10 cellular contexts compared by ENCODE assay signal in genomic region chr12:11761869-11762567, GRCh38.
A peak's percentile ranks its signal among the peaks of the same experiment; 100 is the strongest.
DNase-seq lines count a peak whose midpoint lies in the region; ATAC-seq, FAIRE-seq and TF ChIP-seq lines count a peak whose summit lies in the region.
"Had no signal": no experiment of that assay in that cellular context is flagged by ENCODE, and none has a peak within 500 bp of the region (broad histone marks: within the 10 kb centered on the region; RNA-seq: fewer than 3 reads in every experiment).

No MANE protein-coding gene starts in this region.

- no peak overlapping the region for H3K4me3 Mint-ChIP-seq in Caco-2 (ENCODE audit: unreplicated experiment)
- H3K4me3 Mint-ChIP-seq: activated naive CD4-positive, alpha-beta T cell treated with anti-CD3 and anti-CD28 coated beads, Interleukin-2, amount 50 U/mL, for 24 hours had no signal

- H4K5ac ChIP-seq in H1 (ENCODE audit: insufficient read length, low read depth, low read length) = no peak overlapping the region

- no peaks in the 10 kb centered on the region for H3K9me3 Mint-ChIP-seq in Caco-2 (ENCODE audit: unreplicated experiment)
- H3K9me3 Mint-ChIP-seq: activated naive CD4-positive, alpha-beta T cell treated with anti-CD3 and anti-CD28 coated beads, Interleukin-2, amount 50 U/mL, for 24 hours had no signal

- 81% methylated on average over 8 of the region's 8 CpGs; no CpG with 5 or more reads in 1 of the 2 experiments for WGBS in H1 (ENCODE audit: extremely low coverage in 1 of 2, insufficient coverage in 1 of 2, insufficient read length in 1 of 2, insufficient replicate concordance in 2 of 2, low coverage in 1 of 2, low lambda C conversion rate in 2 of 2, missing lambda C conversion rate in 1 of 2), 2 experiments

- H3K23ac ChIP-seq in H1 (ENCODE audit: insufficient read length) = no peak overlapping the region

- no peak overlapping the region for H2BK12ac ChIP-seq in H1 (ENCODE audit: low read depth, low read length)

- H2BK120ac ChIP-seq in H1 (replicated peaks; ENCODE audit: low read depth, low read length) = no peak overlapping the region

- DNase-seq in H1 (ENCODE audit: low read depth in 1 of 2, low spot score in 2 of 2) (no peak), Caco-2 (no peak), SIG-M5 treated with dmso at 0.1 percent for 504 hours (lab: John Stamatoyannopoulos, UW; ENCODE audit: unreplicated experiment) (no peak)
- DNase-seq in stimulated activated CD4-positive, alpha-beta T cell treated with anti-CD3 and anti-CD28 coated beads, Interleukin-2, amount 100 ng/mL, for 24 hours = no peak
- no peak for DNase-seq in activated naive CD4-positive, alpha-beta T cell (lab: John Stamatoyannopoulos, UW)
- DNase-seq: NCI-H510A treated with DMSO at 0.1 percent for 48 hours had no signal

- no peak for TF ChIP-seq EP300 in H1 (IDR thresholded peaks at IDR 0.05; ENCODE audit: borderline replicate concordance in 1 of 2, low read depth in 2 of 2, low read length in 2 of 2)

- ATAC-seq in GM19395 (IDR thresholded peaks at IDR 0.05; ENCODE audit: unreplicated experiment) = peak; percentile 47
- peak; percentile 35 for ATAC-seq in HG03097 (IDR thresholded peaks at IDR 0.05; ENCODE audit: low FRiP score, unreplicated experiment)

- H4K91ac ChIP-seq in H1 (replicated peaks; ENCODE audit: insufficient read length, low read length) = peak overlapping the region; percentile 12

- no peak overlapping the region for H2BK20ac ChIP-seq in H1 (ENCODE audit: low read length)

- no peaks in the 10 kb centered on the region for H3K9me3 ChIP-seq in DOHH2 (ENCODE audit: control insufficient read depth, insufficient read depth, low read length)
- no peaks in the 10 kb centered on the region for H3K9me3 ChIP-seq in H1 (ENCODE audit: insufficient read depth in 2 of 2, low read depth in 1 of 2, low read length in 1 of 2)
- H3K9me3 ChIP-seq in Caco-2 = no peaks in the 10 kb centered on the region

- H3K79me1 ChIP-seq in H1 (ENCODE audit: low read depth, low read length) = peaks cover 5% of the 10 kb centered on the region; the same call in 1 of the 2 replicates

- H3K18ac ChIP-seq in H1 (ENCODE audit: extremely low read depth, low read length) = no peak overlapping the region

- H3K27me3 ChIP-seq in DOHH2 (ENCODE audit: control insufficient read depth, low read length) (no peaks in the 10 kb centered on the region), H1 (replicated peaks in 1 of 4; ENCODE audit: control insufficient read depth in 3 of 4, extremely low read depth in 1 of 4, insufficient read depth in 3 of 4, low read length in 3 of 4) (no peaks in the 10 kb centered on the region), Caco-2 (replicated peaks; ENCODE audit: control insufficient read depth, insufficient read depth, low read length) (no peaks in the 10 kb centered on the region)

- no peak overlapping the region for H3K9ac ChIP-seq in H1 (replicated peaks in 1 of 4; ENCODE audit: extremely low read depth in 1 of 4, low read depth in 3 of 4, low read length in 3 of 4)

- BruUV-seq in Caco-2 (replicated peaks; lab: Mats Ljungman, UMichigan) = no TSS peak

- H3K27ac ChIP-seq in DOHH2 (ENCODE audit: low read depth, low read length) = peak overlapping the region; percentile 11; the same call in 1 of the 2 replicates
- no peak overlapping the region for H3K27ac ChIP-seq in H1 (ENCODE audit: low read depth, low read length)

- H3K36me3 ChIP-seq in DOHH2 (ENCODE audit: control insufficient read depth, low read length) = no peaks in the 10 kb centered on the region; the same call in 1 of the 2 replicates
- H3K36me3 ChIP-seq in H1 (ENCODE audit: control insufficient read depth in 2 of 4, insufficient read depth in 4 of 4, low read length in 3 of 4) = no peaks in the 10 kb centered on the region; a peak in 1 of 8 replicates
- H3K36me3 ChIP-seq in Caco-2 (ENCODE audit: control insufficient read depth, insufficient read depth, low read length) = no peaks in the 10 kb centered on the region

- POLR2A ChIA-PET in H1 (lab: Charles Lee; ENCODE audit: partially characterized antibody) (interaction anchor here (1.7 to 1.8 kb wide), 2 partner anchors 14 to 18 kb away, joined by 5 to 7 read pairs; no protein-coding TSS in a partner anchor), Caco-2 (lab: Charles Lee) (no interaction called here)

- no peak for FAIRE-seq in H1 (lab: Jason Lieb, UNC)

- TF ChIP-seq POLR2A in H1 (IDR thresholded peaks at IDR 0.05; ENCODE audit: control extremely low read depth in 1 of 2, low read depth in 2 of 2, low read length in 2 of 2) = no peak

- H4K20me1 ChIP-seq in DOHH2 (ENCODE audit: control insufficient read depth, insufficient read depth, low read depth, low read length) (no peaks in the 10 kb centered on the region), H1 (replicated peaks in 1 of 2; ENCODE audit: control insufficient read depth in 1 of 2, insufficient read depth in 2 of 2, low read length in 2 of 2) (no peaks in the 10 kb centered on the region)

- H3K79me2 ChIP-seq in DOHH2 (ENCODE audit: control insufficient read depth, low read length) = no peaks in the 10 kb centered on the region
- 0 out of 4 replicates have a peak, but pooled peaks cover 0 to 3% of the 10 kb centered on the region in 2 experiments for H3K79me2 ChIP-seq in H1 (ENCODE audit: control insufficient read depth in 1 of 2, insufficient read depth in 2 of 2, low read length in 2 of 2)

- TF ChIP-seq RAD21 in H1 (IDR thresholded peaks at IDR 0.05 in 1 of 2, conservative IDR thresholded peaks at IDR 0.05 in 1 of 2; ENCODE audit: low read depth in 2 of 2, low read length in 2 of 2) = no peak

- peaks cover 15% of the 10 kb centered on the region; the same call in 1 of the 2 replicates for H3F3A ChIP-seq in DOHH2 (ENCODE audit: control insufficient read depth, insufficient read depth)

- peak overlapping the region; percentile 41 for H3K4me2 ChIP-seq in DOHH2 (ENCODE audit: low read length)
- H3K4me2 ChIP-seq in H1 (ENCODE audit: insufficient read depth in 1 of 2, low read depth in 2 of 2, low read length in 2 of 2) = no peak overlapping the region

- no peak overlapping the region for H2AFZ ChIP-seq in H1 (ENCODE audit: low read length)

- H3K9me2 ChIP-seq in DOHH2 (replicated peaks; ENCODE audit: control insufficient read depth, low read length) = no peaks in the 10 kb centered on the region

- no peaks in the 10 kb centered on the region for H3K27me3 Mint-ChIP-seq in Caco-2 (ENCODE audit: insufficient read depth, unreplicated experiment)
- H3K27me3 Mint-ChIP-seq: activated naive CD4-positive, alpha-beta T cell treated with anti-CD3 and anti-CD28 coated beads, Interleukin-2, amount 50 U/mL, for 24 hours had no signal

- no peaks in the 10 kb centered on the region for H3K36me3 Mint-ChIP-seq in Caco-2 (ENCODE audit: insufficient read depth, unreplicated experiment)

- intact Hi-C loops in Caco-2 (cut with micrococcal nuclease; ENCODE audit: unreplicated experiment) = no loop called here

- H3K4me1 ChIP-seq in DOHH2 (ENCODE audit: control insufficient read depth, low read length) (peaks cover 86% of the 10 kb centered on the region), H1 (replicated peaks in 1 of 4; ENCODE audit: control insufficient read depth in 3 of 4, insufficient read depth in 4 of 4, low read length in 3 of 4) (peaks cover 7 to 24% (median 9%) of the 10 kb centered on the region in 4 experiments), Caco-2 (peaks cover 16% of the 10 kb centered on the region)

- H3K14ac ChIP-seq in H1 (ENCODE audit: insufficient read length) = no peak overlapping the region

- H3K27ac Mint-ChIP-seq in Caco-2 (ENCODE audit: unreplicated experiment) = no peak overlapping the region

- no peak overlapping the region for H3K4ac ChIP-seq in H1 (replicated peaks; ENCODE audit: insufficient read length, low read depth, low read length)

- TF ChIP-seq CTCF in DOHH2 (IDR thresholded peaks at IDR 0.05; ENCODE audit: low read depth, low read length, poor library complexity, severe bottlenecking) = no peak
- TF ChIP-seq CTCF in H1 (IDR thresholded peaks at IDR 0.05; ENCODE audit: control extremely low read depth in 1 of 3, insufficient read depth in 1 of 3, low read depth in 1 of 3, low read length in 3 of 3) = no peak
- TF ChIP-seq CTCF in Caco-2 (IDR thresholded peaks at IDR 0.05; ENCODE audit: insufficient read depth in 1 of 2, low read depth in 1 of 2, low read length in 1 of 2, severe bottlenecking in 1 of 2, unreplicated experiment in 1 of 2) = no peak

- CTCF ChIA-PET in H1 (lab: Charles Lee; ENCODE audit: partially characterized antibody) (interaction anchor here (0.6 to 2.1 kb wide), 9 partner anchors 11 to 211 kb away, joined by 3 to 7 read pairs (median 3); no protein-coding TSS in a partner anchor), Caco-2 (lab: Charles Lee) (no interaction called here)

- no peak overlapping the region; the same call in 1 of the 2 replicates for H2BK5ac ChIP-seq in H1 (ENCODE audit: low read depth, low read length)

- H4K8ac ChIP-seq in H1 (ENCODE audit: extremely low read depth, insufficient read depth, low read length) = no peak overlapping the region

- H3K4me1 Mint-ChIP-seq in Caco-2 (ENCODE audit: low read depth, unreplicated experiment) = peaks cover 7% of the 10 kb centered on the region

- H2AK5ac ChIP-seq in H1 (ENCODE audit: low read depth, low read length) = no peak overlapping the region

- H3K4me3 ChIP-seq in DOHH2 (ENCODE audit: low read length) (peak overlapping the region; percentile 22), H1 (ENCODE audit: extremely low read depth in 1 of 4, insufficient read depth in 2 of 4, low read depth in 3 of 4, low read length in 4 of 4) (no peak overlapping the region), Caco-2 (ENCODE audit: low read depth, low read length) (no peak overlapping the region)

- no peaks in the 10 kb centered on the region for H3K23me2 ChIP-seq in H1 (ENCODE audit: low read depth, low read length)

- H2BK15ac ChIP-seq in H1 (ENCODE audit: low read length) = no peak overlapping the region

- H3K56ac ChIP-seq in H1 (replicated peaks; ENCODE audit: insufficient read length, low read depth, low read length) = no peak overlapping the region

TF ChIP-seq in H1, 55 proteins besides CTCF, POLR2A, EP300 and RAD21:
- no peak for TF ChIP-seq RFX5 (IDR thresholded peaks at IDR 0.05; ENCODE audit: borderline replicate concordance, low read depth, low read length)
- no peak for TF ChIP-seq CHD1 (IDR thresholded peaks at IDR 0.05; ENCODE audit: low read depth, low read length)
- no peak for TF ChIP-seq BRCA1 (IDR thresholded peaks at IDR 0.05; ENCODE audit: low read depth, low read length)
- no peak for TF ChIP-seq TCF12 (IDR thresholded peaks at IDR 0.05; ENCODE audit: low read depth, low read length)
- no peak for TF ChIP-seq JUND (IDR thresholded peaks at IDR 0.05; ENCODE audit: low read length)
- no peak for TF ChIP-seq TAF1 (IDR thresholded peaks at IDR 0.05; ENCODE audit: low read depth, low read length)
- TF ChIP-seq ASH2L (IDR thresholded peaks at IDR 0.05; ENCODE audit: low read length) = no peak
- TF ChIP-seq TAF7 (optimal IDR thresholded peaks at IDR 0.05; ENCODE audit: borderline replicate concordance, low read depth, low read length) = no peak
- no peak for TF ChIP-seq SP4 (IDR thresholded peaks at IDR 0.05; ENCODE audit: low read length)
- no peak for TF ChIP-seq NANOG (IDR thresholded peaks at IDR 0.05; ENCODE audit: insufficient read depth, low read depth, low read length, poor library complexity, severe bottlenecking)
